Comparison of ENCODE assay signal across 16 cellular contexts in genomic region chr1:94490556-94490955, GRCh38. TPM values are rescaled to one million over a fixed set of nuclear protein-coding genes. Genes with fewer than 3 reads are reported as not detected.
A peak's percentile ranks its signal among the peaks of the same experiment; 100 is the strongest.
DNase-seq lines count a peak whose midpoint lies in the region; ATAC-seq and TF ChIP-seq lines count a peak whose summit lies in the region.
"Had no signal": no experiment of that assay in that cellular context is flagged by ENCODE, and none has a peak within 500 bp of the region (broad histone marks: within the 10 kb centered on the region; RNA-seq: fewer than 3 reads in every experiment).

No MANE protein-coding gene starts in this region.

- H3K27me3 ChIP-seq in foreskin keratinocyte = no peaks in the 10 kb centered on the region

- DNase-seq in EL = peak; percentile 3
- DNase-seq in LNCaP clone FGC (ENCODE audit: low read depth) = peak; percentile 81
- peak; percentile 5 for DNase-seq in brain pericyte (ENCODE audit: low read depth, low spot score)
- DNase-seq in foreskin keratinocyte = no peak
- DNase-seq in GM03348 (ENCODE audit: low spot score) = no peak
- DNase-seq: C1 segment of cervical spinal cord; Caco-2; CD4-positive, alpha-beta memory T cell; DMS153; DND-41; GF-D8; GOT3; H7; HCEC 1CT had no signal

- no peak overlapping the region for H3K27ac ChIP-seq in foreskin keratinocyte

- no peak overlapping the region for H3K4me3 ChIP-seq in LNCaP clone FGC (ENCODE audit: low read depth, low read length)

- no peaks in the 10 kb centered on the region for H3K4me1 ChIP-seq in foreskin keratinocyte
- H3K4me1 ChIP-seq: Caco-2 had no signal

- ATAC-seq in foreskin keratinocyte (peak; percentile 39), GM18861 (IDR thresholded peaks at IDR 0.05; ENCODE audit: unreplicated experiment) (no peak)
- no peak for ATAC-seq in activated CD4-positive, CD25-positive, alpha-beta regulatory T cell treated with anti-CD3 and anti-CD28 coated beads, Interleukin-2, amount 50 U/mL, for 24 hours

- TF ChIP-seq CTCF in LNCaP clone FGC (IDR thresholded peaks at IDR 0.05; ENCODE audit: control insufficient read depth, extremely low read depth, insufficient read depth) (no peak), foreskin keratinocyte (conservative IDR thresholded peaks at IDR 0.05) (no peak)

RNA-seq across cellular contexts. Expression of gene F3, which starts 51.0 kb away (rescaled TPM):
- total RNA-seq in foreskin keratinocyte = 472 and 766 TPM in 2 replicates
- 223 and 404 TPM in 2 replicates for polyA plus RNA-seq in foreskin keratinocyte
- polyA plus RNA-seq: CD4-positive, alpha-beta memory T cell had no signal

Comparison
In these comparisons a context has a peak if more than half of its experiments do, and no peak if none do; other contexts are left out.
1. DNase-seq: peak in EL (single experiment), LNCaP clone FGC (single experiment) and brain pericyte (single experiment); none in foreskin keratinocyte (0 of 2) and GM03348 (single experiment).